ENCODE assay signal across 8 cellular contexts in the genomic region with DNA sequence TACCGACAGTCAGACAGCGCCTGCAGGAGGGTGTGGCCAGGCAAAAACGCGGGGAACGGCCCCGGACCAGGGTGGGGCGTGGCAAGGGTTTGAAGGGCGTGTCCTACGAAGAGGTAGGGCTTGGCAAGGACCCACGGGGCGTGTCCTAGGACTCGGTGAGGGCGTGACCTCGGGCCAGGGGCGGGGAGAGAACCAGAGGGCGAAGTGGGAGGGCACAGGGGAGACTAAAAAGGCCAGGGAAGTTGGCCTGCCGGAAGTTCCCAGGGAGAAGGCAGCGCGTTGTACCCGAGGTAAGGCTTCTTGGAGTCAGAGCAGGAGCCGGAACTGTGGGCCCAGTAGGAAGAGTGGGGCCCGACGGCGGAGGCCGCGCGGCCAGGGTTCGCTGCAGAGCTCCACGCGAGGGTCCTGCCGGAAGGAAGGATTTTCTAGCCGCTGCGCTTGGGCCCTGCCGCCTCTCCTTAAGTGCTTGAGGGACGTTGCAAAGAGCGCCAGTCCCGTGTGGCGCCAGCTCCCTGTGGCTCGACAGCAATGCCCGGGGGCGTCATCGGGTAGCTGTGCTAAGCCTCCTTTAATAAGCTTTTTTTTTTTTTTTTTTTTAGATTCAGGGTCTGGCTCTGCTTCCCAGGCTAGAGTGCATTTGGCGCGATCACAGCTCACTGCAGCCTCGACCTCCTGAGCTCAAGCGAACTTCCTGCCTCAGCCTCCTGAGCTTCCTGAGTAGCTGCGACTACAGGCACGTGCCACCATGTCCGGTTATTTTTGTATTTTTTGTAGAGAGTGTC. TPM values are rescaled to one million over a fixed set of nuclear protein-coding genes. Genes with fewer than 3 reads are reported as not detected.
A peak's percentile ranks its signal among the peaks of the same experiment; 100 is the strongest.
DNase-seq lines count a peak whose midpoint lies in the region; ATAC-seq lines count a peak whose summit lies in the region.

TSS of gene PTER (plus strand) at position 253 of the 782 bp plus-strand sequence. CDS start 47,375 bp downstream, outside the sequence.

- 18 to 20% methylated on average over 44 to 49 of the region's 49 CpGs for WGBS in mesodermal cell (ENCODE audit: insufficient coverage in 2 of 2), 2 experiments

- peak within 1 kb of the TSS; percentile 44 for H3K4me3 ChIP-seq in mesodermal cell (ENCODE audit: extremely low read depth, insufficient read depth, low read length, poor library complexity, severe bottlenecking)

- no peaks in the 10 kb centered on the region for H3K36me3 ChIP-seq in mesodermal cell (ENCODE audit: control insufficient read depth, insufficient read depth, low read length)

- H3K27ac ChIP-seq in mesodermal cell (ENCODE audit: low read depth, low read length, severe bottlenecking), result peak within 1 kb of the TSS; percentile 76

- peaks cover 4% of the 10 kb centered on the region for H3K4me1 ChIP-seq in mesodermal cell (ENCODE audit: control insufficient read depth, insufficient read depth, low read length, poor library complexity, severe bottlenecking)

- ATAC-seq in GM21360 (IDR thresholded peaks at IDR 0.05; ENCODE audit: unreplicated experiment), result peak; percentile 98

- in situ Hi-C loops in endometrial microvascular endothelial cells (cut with HindIII; ENCODE audit: inconsistent ontology term, low pct_unique_long_range_greater_than_20kb, low sequenced_read_pairs), result no loop called here

- peak; percentile 91 for DNase-seq in COLO668 (lab: John Stamatoyannopoulos, UW; ENCODE audit: unreplicated experiment)
- peak; percentile 95 for DNase-seq in HT-29 (ENCODE audit: low spot score)
- peak; percentile 91 to 96 for DNase-seq in NOMO-1 (lab: John Stamatoyannopoulos, UW; ENCODE audit: unreplicated experiment in 2 of 2)
- DNase-seq in activated CD8-positive, alpha-beta memory T cell treated with anti-CD3 and anti-CD28 coated beads, Interleukin-2, amount 50 U/mL, for 1 hour (ENCODE audit: extremely low read depth), result peak; percentile 84
- DNase-seq in stimulated activated CD8-positive, alpha-beta memory T cell treated with anti-CD3 and anti-CD28 coated beads, Interleukin-15, amount 100 ng/mL, for 4 hours (ENCODE audit: low read depth in 2 of 2), result peak; percentile 93 to 95

- no peaks in the 10 kb centered on the region for H3K9me3 ChIP-seq in mesodermal cell (ENCODE audit: control insufficient read depth, low read length)

RNA-seq across cellular contexts. Expression of gene PTER, which starts in this region (rescaled TPM):
- total RNA-seq in HT-29 (2014; rRNA removed; shearing (Covaris generic)), result 3.4 and 9.4 TPM in 2 replicates
- total RNA-seq in endometrial microvascular endothelial cells (ENCODE audit: inconsistent ontology term), result 18.3 TPM
- 6.4 TPM for polyA plus RNA-seq in mesodermal cell (2013, experiment 1 of 2)
- 7.1 TPM for polyA plus RNA-seq in mesodermal cell (2013, experiment 2 of 2)

Comparison
In these comparisons a context has a peak if more than half of its experiments do, and no peak if none do; other contexts are left out.
1. Peak in every context shown above with its lines: DNase-seq, ATAC-seq, H3K4me3 ChIP-seq and H3K27ac ChIP-seq.